Comparison of ENCODE assay signal across 10 cellular contexts in genomic region chr7:91557789-91558396, GRCh38.
DNase-seq lines count a peak whose midpoint lies in the region; ATAC-seq and TF ChIP-seq lines count a peak whose summit lies in the region.
"Had no signal": no experiment of that assay in that cellular context is flagged by ENCODE, and none has a peak within 500 bp of the region (broad histone marks: within the 10 kb centered on the region; RNA-seq: fewer than 3 reads in every experiment).

No MANE protein-coding gene starts in this region.

- no peak overlapping the region for H3K4me3 ChIP-seq in fibroblast of the aortic adventitia (ENCODE audit: low read depth, low read length)

- peak; percentile 88 for ATAC-seq in GM21717 (IDR thresholded peaks at IDR 0.05; ENCODE audit: unreplicated experiment)
- ATAC-seq in HG03139 (IDR thresholded peaks at IDR 0.05; ENCODE audit: unreplicated experiment) = no peak
- ATAC-seq: activated T-cell treated with anti-CD3 and anti-CD28 coated beads, Interleukin-2, amount 50 U/mL, for 4 hours had no signal

- peak; percentile 66 for DNase-seq in GM03348 (ENCODE audit: low spot score)
- DNase-seq in HPDE6-E6E7 (ENCODE audit: extremely low spot score) = peak; percentile 82
- peak; percentile 73 for DNase-seq in fibroblast of the aortic adventitia (ENCODE audit: low read depth)
- DNase-seq in NCI-H1694 (lab: John Stamatoyannopoulos, UW) = no peak
- no peak for DNase-seq in NCI-H524 (lab: John Stamatoyannopoulos, UW)
- DNase-seq in NCI-H146 (lab: John Stamatoyannopoulos, UW) = no peak
- DNase-seq: activated T-cell treated with anti-CD3 and anti-CD28 coated beads, Interleukin-2, amount 50 U/mL, for 4 hours; naive B cell had no signal

- TF ChIP-seq CTCF in fibroblast of the aortic adventitia (IDR thresholded peaks at IDR 0.05; ENCODE audit: insufficient read depth, low read length) = no peak

Comparison
In these comparisons a context has a peak if more than half of its experiments do, and no peak if none do; other contexts are left out.
1. DNase-seq: peak in GM03348 (single experiment), HPDE6-E6E7 (single experiment) and fibroblast of the aortic adventitia (single experiment); none in NCI-H1694 (single experiment), NCI-H524 (0 of 2) and NCI-H146 (single experiment).